ENCODE assay signal across 17 cellular contexts in genomic region chr4:151857368-151857767, GRCh38.
DNase-seq lines count a peak whose midpoint lies in the region; TF ChIP-seq lines count a peak whose summit lies in the region.
"Had no signal": no experiment of that assay in that cellular context is flagged by ENCODE, and none has a peak within 500 bp of the region (broad histone marks: within the 10 kb centered on the region; RNA-seq: fewer than 3 reads in every experiment).

No MANE protein-coding gene starts in this region.

- no CpG with 5 or more reads among the region's 4 CpGs for WGBS in mesendoderm (ENCODE audit: extremely low coverage, insufficient coverage, low lambda C conversion rate)

- peak overlapping the region; percentile 72 for H3K4me3 ChIP-seq in ACC112 (ENCODE audit: low read depth, low read length)
- H3K4me3 ChIP-seq in epithelial cell of proximal tubule (ENCODE audit: low read depth, low read length) = peak overlapping the region; percentile 42
- H3K4me3 ChIP-seq in mesendoderm (ENCODE audit: low read length) = no peak overlapping the region

- H3K9me3 Mint-ChIP-seq in Calu3 (ENCODE audit: low read depth, unreplicated experiment) = no peaks in the 10 kb centered on the region
- H3K9me3 Mint-ChIP-seq: H9 had no signal

- no peak overlapping the region for H3K4me2 ChIP-seq in mesendoderm (ENCODE audit: low read length)

- H2AK5ac ChIP-seq in mesendoderm (ENCODE audit: low read length) = no peak overlapping the region

- H3K79me2 ChIP-seq in ACC112 (ENCODE audit: control insufficient read depth, insufficient read depth, low read length, unreplicated experiment) (no peaks in the 10 kb centered on the region), mesendoderm (ENCODE audit: control insufficient read depth, insufficient read depth, low read length) (no peaks in the 10 kb centered on the region)

- H3K27me3 Mint-ChIP-seq in Calu3 (ENCODE audit: unreplicated experiment) = peaks cover 86% of the 10 kb centered on the region

- intact Hi-C loops in Calu3 (cut with micrococcal nuclease; ENCODE audit: unreplicated experiment) = no loop called here

- no peak overlapping the region for H2BK120ac ChIP-seq in mesendoderm (ENCODE audit: low read depth, low read length)

- no peak overlapping the region for H3K9ac ChIP-seq in mesendoderm (ENCODE audit: low read length)

- TF ChIP-seq CTCF in Calu3 (IDR thresholded peaks at IDR 0.05; ENCODE audit: unreplicated experiment) = no peak
- no peak for TF ChIP-seq CTCF in epithelial cell of proximal tubule (conservative IDR thresholded peaks at IDR 0.05; ENCODE audit: low read depth, low read length)

- no peak overlapping the region for H3K4ac ChIP-seq in mesendoderm (ENCODE audit: low read depth, low read length)

- CTCF ChIA-PET in Calu3 (lab: Charles Lee) = no interaction called here

- DNase-seq in Calu3 (no peak), epithelial cell of proximal tubule (ENCODE audit: low read depth) (no peak), mesendoderm (peak; percentile 33), SKM-1 treated with dmso at 0.1 percent for 144 hours (lab: John Stamatoyannopoulos, UW; ENCODE audit: unreplicated experiment) (no peak), DMS 273 (lab: John Stamatoyannopoulos, UW; ENCODE audit: unreplicated experiment) (no peak)
- no peak for DNase-seq in stimulated activated CD4-positive, alpha-beta T cell treated with anti-CD3 and anti-CD28 coated beads, Interleukin-12 subunit alpha, Interleukin-12 subunit beta, amount 100 ng/mL, for 4 hours
- DNase-seq: DMS 273 treated with DMSO at 0.1 percent for 48 hours, H9, KG1, NCI-H1417, NCI-H187, NCI-H2107, NCI-H510A, NCI-H748 treated with DMSO at 0.1 percent for 48 hours, SIG-M5 had no signal

- H3K4me1 Mint-ChIP-seq in Calu3 (ENCODE audit: low read depth, unreplicated experiment) = peaks cover 8% of the 10 kb centered on the region

- H3K4me1 ChIP-seq in ACC112 (ENCODE audit: control insufficient read depth, insufficient read depth, low read length, unreplicated experiment) (peaks cover 4% of the 10 kb centered on the region), mesendoderm (ENCODE audit: control insufficient read depth, low read depth, low read length) (peaks cover 5% of the 10 kb centered on the region)

- H3K4me3 Mint-ChIP-seq in Calu3 (ENCODE audit: low read depth, unreplicated experiment) = peak overlapping the region; percentile 45
- H3K4me3 Mint-ChIP-seq: H9 had no signal

- H3K36me3 ChIP-seq in ACC112 (ENCODE audit: insufficient read depth, low read length) (no peaks in the 10 kb centered on the region), mesendoderm (ENCODE audit: control insufficient read depth, insufficient read depth, low read length) (no peaks in the 10 kb centered on the region)

- no peak overlapping the region for H3K23ac ChIP-seq in mesendoderm (ENCODE audit: low read length)

- H3K27ac Mint-ChIP-seq in Calu3 (ENCODE audit: unreplicated experiment) = no peak overlapping the region
- H3K27ac Mint-ChIP-seq: H9 had no signal

- H4K5ac ChIP-seq in mesendoderm (ENCODE audit: low read length) = no peak overlapping the region

- H3K36me3 Mint-ChIP-seq in Calu3 (ENCODE audit: insufficient read depth, unreplicated experiment) = no peaks in the 10 kb centered on the region

- peak overlapping the region; percentile 12 for H2AFZ ChIP-seq in ACC112 (ENCODE audit: low read length, unreplicated experiment)

- no peak overlapping the region for H3K27ac ChIP-seq in ACC112 (ENCODE audit: low read depth, low read length)
- H3K27ac ChIP-seq in mesendoderm (ENCODE audit: low read depth, low read length) = no peak overlapping the region
- H3K27ac ChIP-seq: C4-2B had no signal

- H3K27me3 ChIP-seq in ACC112 (ENCODE audit: insufficient read depth, low read length) (0 out of 2 replicates have a peak, but pooled peaks cover 9% of the 10 kb centered on the region), mesendoderm (ENCODE audit: insufficient read depth, low read length, poor library complexity) (no peaks in the 10 kb centered on the region)

- H2BK15ac ChIP-seq in mesendoderm (replicated peaks; ENCODE audit: low read depth) = no peak overlapping the region

- no TSS peak for BruUV-seq in Calu3 (replicated peaks; lab: Mats Ljungman, UMichigan)

- no peak overlapping the region for H3K56ac ChIP-seq in mesendoderm (ENCODE audit: low read length)

- no peaks in the 10 kb centered on the region for H3K79me1 ChIP-seq in mesendoderm (ENCODE audit: low read length)

- H4K8ac ChIP-seq in mesendoderm (ENCODE audit: low read depth, low read length) = no peak overlapping the region

- H2BK5ac ChIP-seq in mesendoderm (ENCODE audit: low read length) = no peak overlapping the region

- H3K18ac ChIP-seq in mesendoderm (ENCODE audit: low read length) = no peak overlapping the region
